Comparison of ENCODE assay signal across 9 cellular contexts in the genomic region with DNA sequence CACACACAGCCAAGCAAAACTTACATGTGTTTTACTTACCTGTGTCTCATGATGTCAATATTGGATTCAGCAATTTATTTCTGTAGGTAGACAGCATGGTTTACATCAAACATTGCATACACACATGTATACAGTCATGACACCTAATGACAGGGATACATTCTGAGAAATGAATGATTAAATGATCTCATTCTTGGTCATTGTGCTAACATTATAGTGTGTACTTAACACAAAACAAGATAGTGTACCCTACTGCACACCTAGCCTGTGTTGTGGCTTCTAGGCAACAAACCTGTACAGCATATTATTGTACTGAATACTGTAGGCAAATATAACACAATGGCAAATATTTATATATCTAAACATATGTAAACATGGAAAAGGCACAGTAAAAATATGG.
"Had no signal": no experiment of that assay in that cellular context is flagged by ENCODE, and none has a peak within 500 bp of the region (broad histone marks: within the 10 kb centered on the region; RNA-seq: fewer than 3 reads in every experiment).

No MANE protein-coding gene starts in this region.

- H3K27ac ChIP-seq: GM23248, KMS-11 had no signal

- ATAC-seq: HCT116, HepG2 had no signal

- H3K4me2 ChIP-seq: KMS-11 had no signal

- DNase-seq: GM23248, GOT3, H7, HFFc6, KBM-7 had no signal

- FAIRE-seq: HepG2 had no signal

- H3K9me3 ChIP-seq: HAP-1 had no signal

- H3K36me3 ChIP-seq: HAP-1 had no signal

- H3K4me1 ChIP-seq: HAP-1 had no signal

- H3K4me3 ChIP-seq: GM23248, HAP-1 had no signal

- H2AFZ ChIP-seq: GM23248 had no signal

- H3K9ac ChIP-seq: GM23248, KMS-11 had no signal
